In genomic region chr17:42514867-42515266, GRCh38 we compare ENCODE assay signal across 25 cellular contexts. TPM values are rescaled to one million over a fixed set of nuclear protein-coding genes. Genes with fewer than 3 reads are reported as not detected.
DNase-seq lines count a peak whose midpoint lies in the region; ATAC-seq, FAIRE-seq and TF ChIP-seq lines count a peak whose summit lies in the region.
"Had no signal": no experiment of that assay in that cellular context is flagged by ENCODE, and none has a peak within 500 bp of the region (broad histone marks: within the 10 kb centered on the region; RNA-seq: fewer than 3 reads in every experiment).

No MANE protein-coding gene starts in this region.

- H3K4me3 Mint-ChIP-seq in chondrocyte (ENCODE audit: unreplicated experiment) = no peak overlapping the region
- H3K4me3 Mint-ChIP-seq in nephron progenitor cell = no peak overlapping the region
- H3K4me3 Mint-ChIP-seq: naive thymus-derived CD4-positive, alpha-beta T cell had no signal

- H3K18ac ChIP-seq in IMR-90 (ENCODE audit: low read depth, low read length) = no peak overlapping the region; the same call in 1 of the 2 replicates

- no CpG with 5 or more reads among the region's 8 CpGs for WGBS in IMR-90 (ENCODE audit: extremely low coverage in 2 of 2, insufficient read length in 1 of 2), 2 experiments
- WGBS in testis, 2 donors = 46 to 69% methylated on average over 8 of the region's 8 CpGs
- over 99% methylated on average over 8 of the region's 8 CpGs for WGBS in HepG2 (ENCODE audit: low lambda C conversion rate)

- no peak overlapping the region for H3K56ac ChIP-seq in IMR-90 (ENCODE audit: extremely low read depth, insufficient read depth, low read length)

- H2AK9ac ChIP-seq in IMR-90 (replicated peaks; ENCODE audit: low read depth, low read length, poor library complexity) = peak overlapping the region; percentile 51

- no peak overlapping the region for H2BK5ac ChIP-seq in IMR-90 (ENCODE audit: low read depth, low read length, poor library complexity, severe bottlenecking)

- no peak for TF ChIP-seq POLR2A in IMR-90 (IDR thresholded peaks at IDR 0.05; ENCODE audit: low read depth, low read length)
- no peak for TF ChIP-seq POLR2A in testis (IDR thresholded peaks at IDR 0.05)
- no peak for TF ChIP-seq POLR2A in HepG2 (IDR thresholded peaks at IDR 0.05; ENCODE audit: insufficient read depth in 1 of 2, low read depth in 2 of 2, low read length in 2 of 2)

- peak overlapping the region; percentile 45; the same call in 1 of the 2 replicates for H2AK5ac ChIP-seq in IMR-90 (ENCODE audit: low read depth, low read length)

- CTCF ChIA-PET in IMR-90 (lab: Yijun Ruan, JAX) = no interaction called here
- CTCF ChIA-PET in HepG2 (lab: Yijun Ruan, JAX; ENCODE audit: low intra/inter-chr PET ratio, low total read pairs) = no interaction called here

- no peak overlapping the region for H4K5ac ChIP-seq in IMR-90 (ENCODE audit: low read depth, low read length)

- POLR2A ChIA-PET in IMR-90 (lab: Charles Lee; ENCODE audit: unreplicated experiment) = no interaction called here
- POLR2A ChIA-PET in HepG2 (lab: Yijun Ruan, JAX) = no interaction called here

- DNase-seq in IMR-90 (no peak), chondrocyte (ENCODE audit: low spot score) (peak; percentile 25), nephron progenitor cell (no peak), testis (peak; percentile 51), HepG2 (ENCODE audit: low spot score) (no peak), EL (no peak)
- DNase-seq: activated CD4-positive, alpha-beta T cell treated with anti-CD3 and anti-CD28 coated beads for 4 hours; activated naive CD4-positive, alpha-beta T cell treated with Interleukin-2 at 50 U/mL for 16 hours; activated T-cell treated with anti-CD3 and anti-CD28 coated beads, Interleukin-2, amount 50 U/mL, for 48 hours; C1 segment of cervical spinal cord; glutamatergic neuron; mesendoderm; naive thymus-derived CD4-positive, alpha-beta T cell; NCI-H1105; NCI-H2029; NCI-H69; right lobe of liver; T-helper 2 cell had no signal

- peak overlapping the region; percentile 47; the same call in 1 of the 2 replicates for H3K4ac ChIP-seq in IMR-90 (ENCODE audit: low read depth, low read length)

- intact Hi-C loops in IMR-90 (cut with micrococcal nuclease) = loop anchor here (5.0 kb wide), 1 partner anchor 108 kb away; no protein-coding TSS in a partner anchor
- intact Hi-C loops in testis (cut with DNase I; ENCODE audit: low total_unique reads) = loop anchor here (5.0 kb wide), 1 partner anchor 193 kb away; no protein-coding TSS in a partner anchor
- intact Hi-C loops in HepG2 (cut with micrococcal nuclease; ENCODE audit: unreplicated experiment) = no loop called here

- H3K27ac Mint-ChIP-seq in chondrocyte (ENCODE audit: unreplicated experiment) (peak overlapping the region; percentile 25), nephron progenitor cell (peak overlapping the region; percentile 34)
- H3K27ac Mint-ChIP-seq: naive thymus-derived CD4-positive, alpha-beta T cell had no signal

- H3K9ac ChIP-seq in IMR-90 (ENCODE audit: low read depth, low read length) (no peak overlapping the region), HepG2 (ENCODE audit: insufficient read depth, low read depth, low read length) (no peak overlapping the region)
- H3K9ac ChIP-seq: parathyroid adenoma had no signal

- no peaks in the 10 kb centered on the region for H3K27me3 Mint-ChIP-seq in chondrocyte (ENCODE audit: low read depth)
- peaks cover 7% of the 10 kb centered on the region for H3K27me3 Mint-ChIP-seq in nephron progenitor cell (ENCODE audit: low read depth, poor library complexity)
- H3K27me3 Mint-ChIP-seq: naive thymus-derived CD4-positive, alpha-beta T cell had no signal

- 0 out of 2 replicates have a peak overlapping the region, but pooled peaks have one; percentile 12 for H2BK20ac ChIP-seq in IMR-90 (ENCODE audit: low read depth, low read length)

- H3K79me1 ChIP-seq in IMR-90 (ENCODE audit: low read depth in 1 of 2, low read length in 2 of 2) = peaks cover 0 to 43% of the 10 kb centered on the region in 2 experiments; a peak in 2 of 4 replicates

- H3K36me3 ChIP-seq in IMR-90 (ENCODE audit: control insufficient read depth, insufficient read depth, low read length) (peaks cover 6% of the 10 kb centered on the region), testis (ENCODE audit: low read depth, missing control alignments) (no peaks in the 10 kb centered on the region), HepG2 (replicated peaks in 1 of 2; ENCODE audit: control insufficient read depth in 1 of 2, insufficient read depth in 2 of 2, low read length in 2 of 2) (peaks cover 21 to 36% of the 10 kb centered on the region in 2 experiments)
- H3K36me3 ChIP-seq: cardiac muscle cell had no signal

- dilution Hi-C loops in IMR-90 (cut with HindIII; ENCODE audit: low sequenced_read_pairs, unreplicated experiment) = no loop called here

- no peak for FAIRE-seq in HepG2 (lab: Jason Lieb, UNC)
- FAIRE-seq: GM12891, H54, RCC 7860 had no signal

- H3K4me3 ChIP-seq in IMR-90 (ENCODE audit: insufficient read depth, low read depth, low read length) = no peak overlapping the region
- no peak overlapping the region for H3K4me3 ChIP-seq in testis
- no peak overlapping the region for H3K4me3 ChIP-seq in HepG2 (replicated peaks in 1 of 3; ENCODE audit: insufficient read depth in 1 of 3, low read depth in 2 of 3, low read length in 3 of 3)
- H3K4me3 ChIP-seq: cardiac muscle cell, right lobe of liver had no signal

- peaks cover 31% of the 10 kb centered on the region for H3K9me1 ChIP-seq in IMR-90 (ENCODE audit: insufficient read depth, low read length)

- H3K14ac ChIP-seq in IMR-90 (replicated peaks; ENCODE audit: low read depth, low read length) = no peak overlapping the region

- peak overlapping the region; percentile 59; the same call in 1 of the 2 replicates for H2BK120ac ChIP-seq in IMR-90 (ENCODE audit: low read depth, low read length)

- in situ Hi-C loops in IMR-90 (cut with MboI; ENCODE audit: low sequenced_read_pairs) = no loop called here
- in situ Hi-C loops in HepG2 (cut with HindIII; ENCODE audit: extremely low pct_ligation_motif_present, low pct_unique_long_range_greater_than_20kb) = loop anchor here (5.0 kb wide), 1 partner anchor 93 kb away; the partner anchor contains the start of gene CAVIN1

- no peak overlapping the region; the same call in 2 of the 3 replicates for H2BK15ac ChIP-seq in IMR-90 (ENCODE audit: low read depth, low read length)

- H3K9me3 Mint-ChIP-seq in chondrocyte (ENCODE audit: low read depth) = no peaks in the 10 kb centered on the region
- no peaks in the 10 kb centered on the region for H3K9me3 Mint-ChIP-seq in nephron progenitor cell
- H3K9me3 Mint-ChIP-seq: naive thymus-derived CD4-positive, alpha-beta T cell had no signal

- TF ChIP-seq RAD21 in IMR-90 (IDR thresholded peaks at IDR 0.05; ENCODE audit: low read length) (no peak), HepG2 (CRISPR knock-in tag; IDR thresholded peaks at IDR 0.05) (no peak)

- no peak for TF ChIP-seq CTCF in IMR-90 (conservative IDR thresholded peaks at IDR 0.05; ENCODE audit: low read depth, low read length)
- no peak for TF ChIP-seq CTCF in chondrocyte (IDR thresholded peaks at IDR 0.05)
- no peak for TF ChIP-seq CTCF in nephron progenitor cell (IDR thresholded peaks at IDR 0.05)
- no peak for TF ChIP-seq CTCF in testis (IDR thresholded peaks at IDR 0.05)
- TF ChIP-seq CTCF in HepG2 (CRISPR knock-in tag; IDR thresholded peaks at IDR 0.05) = no peak

- H3K4me2 ChIP-seq in IMR-90 (ENCODE audit: low read depth, low read length) (no peak overlapping the region), HepG2 (ENCODE audit: low read depth, low read length) (no peak overlapping the region)

- TF ChIP-seq EP300 in HepG2 (IDR thresholded peaks at IDR 0.05; ENCODE audit: low read depth in 2 of 2, low read length in 2 of 2) = no peak
- no peak for TF ChIP-seq EP300 in HepG2 (CRISPR knock-in tag; IDR thresholded peaks at IDR 0.05; ENCODE audit: borderline replicate concordance)

- H4K20me1 ChIP-seq in IMR-90 (ENCODE audit: insufficient read depth, low read length) (no peaks in the 10 kb centered on the region; the same call in 1 of the 2 replicates), HepG2 (ENCODE audit: insufficient read depth, low read length) (no peaks in the 10 kb centered on the region)

- H3K27ac ChIP-seq in IMR-90 (ENCODE audit: insufficient read depth, low read length) (no peak overlapping the region), testis (peak overlapping the region; percentile 71 to 93), HepG2 (ENCODE audit: extremely low read length, insufficient read depth, low read length) (no peak overlapping the region)
- H3K27ac ChIP-seq: cardiac muscle cell, HL-60, parathyroid adenoma, right lobe of liver had no signal

- no TSS peak for BruUV-seq in IMR-90 (replicated peaks; lab: Mats Ljungman, UMichigan)
- BruUV-seq in HepG2 (replicated peaks; lab: Mats Ljungman, UMichigan) = no TSS peak

- H4K8ac ChIP-seq in IMR-90 (ENCODE audit: low read depth in 2 of 2, low read length in 2 of 2) = no peak overlapping the region

- peaks cover 8% of the 10 kb centered on the region for H3K36me3 Mint-ChIP-seq in chondrocyte (ENCODE audit: low read depth)
- H3K36me3 Mint-ChIP-seq in nephron progenitor cell (ENCODE audit: low read depth) = peaks cover 24% of the 10 kb centered on the region

- H3K4me1 Mint-ChIP-seq in chondrocyte (ENCODE audit: low read depth) (peaks cover 50% of the 10 kb centered on the region), nephron progenitor cell (peaks cover 41% of the 10 kb centered on the region)

- H3K79me2 ChIP-seq in HepG2 (ENCODE audit: insufficient read depth, low read length) = no peaks in the 10 kb centered on the region
- H3K79me2 ChIP-seq: parathyroid adenoma had no signal

- peak overlapping the region; percentile 15; the same call in 1 of the 2 replicates for H4K91ac ChIP-seq in IMR-90 (ENCODE audit: insufficient read depth, low read depth, low read length)

- no peaks in the 10 kb centered on the region for H3K9me3 ChIP-seq in IMR-90 (ENCODE audit: control insufficient read depth, insufficient read depth, low read length)
- no peaks in the 10 kb centered on the region for H3K9me3 ChIP-seq in testis
- H3K9me3 ChIP-seq in HepG2 (ENCODE audit: low read length) = no peaks in the 10 kb centered on the region
- H3K9me3 ChIP-seq: right lobe of liver had no signal

- no peak overlapping the region for H2AFZ ChIP-seq in IMR-90 (replicated peaks; ENCODE audit: low read length, poor library complexity)
- H2AFZ ChIP-seq in HepG2 (ENCODE audit: low read length) = no peak overlapping the region
- H2AFZ ChIP-seq: parathyroid adenoma had no signal

- H3K27me3 ChIP-seq in IMR-90 (ENCODE audit: control insufficient read depth, insufficient read depth, low read length) = no peaks in the 10 kb centered on the region
- no peaks in the 10 kb centered on the region for H3K27me3 ChIP-seq in testis
- H3K27me3 ChIP-seq in HepG2 (ENCODE audit: control insufficient read depth in 1 of 2, insufficient read depth in 2 of 2, low read length in 2 of 2) = no peaks in the 10 kb centered on the region
- H3K27me3 ChIP-seq: cardiac muscle cell, right lobe of liver had no signal

- ATAC-seq in IMR-90 (ENCODE audit: low read depth) (no peak), HepG2 (no peak), GM18867 (IDR thresholded peaks at IDR 0.05; ENCODE audit: unreplicated experiment) (no peak)
- ATAC-seq: naive thymus-derived CD4-positive, alpha-beta T cell; right lobe of liver had no signal

- no peak overlapping the region for H3K23ac ChIP-seq in IMR-90 (ENCODE audit: low read depth, low read length)

- H3K4me1 ChIP-seq in IMR-90 (ENCODE audit: control insufficient read depth, insufficient read depth, low read length) (peaks cover 56% of the 10 kb centered on the region), testis (peaks cover 75% of the 10 kb centered on the region), HepG2 (ENCODE audit: insufficient read depth, low read length) (peaks cover 34% of the 10 kb centered on the region)

RNA-seq across cellular contexts. Expression of gene NAGLU, which starts 21.2 kb away (rescaled TPM):
- 6.5 and 7.5 TPM in 2 replicates for total RNA-seq in IMR-90 (2012; rRNA removed)
- polyA plus RNA-seq in IMR-90 (2012; rRNA removed) = 29.2 TPM in 2 replicates
- 17.3 and 46.5 TPM in 2 replicates for polyA plus RNA-seq in IMR-90 (2012; cell fraction: cytosol; rRNA removed)
- 42.7 and 138 TPM in 2 replicates for polyA plus RNA-seq in IMR-90 (2012; cell fraction: nucleus; rRNA removed; ENCODE audit: low replicate concordance)
- 64.5 to 68.7 TPM (median 66.4 TPM) in 3 replicates for total RNA-seq in chondrocyte
- total RNA-seq in testis = 10 to 100 TPM; 37.6 to 40.6 TPM
- 18.9 TPM for polyA plus RNA-seq in testis (ENCODE audit: insufficient read depth, low read depth, low replicate concordance)
- total RNA-seq in HepG2 (2016; rRNA removed; fragmentation: Illumina TruSeq; extraction: Trizol) = 13.1 and 40.1 TPM in 2 replicates
- 11.7 and 11.8 TPM in 2 replicates for total RNA-seq in HepG2 (2016; cell fraction: cytosol; rRNA removed; fragmentation: Illumina TruSeq; extraction: Trizol; ENCODE audit: low read depth)
- 11.6 and 40.3 TPM in 2 replicates for total RNA-seq in HepG2 (2016; cell fraction: insoluble cytoplasmic fraction; rRNA removed; fragmentation: Illumina TruSeq; extraction: Trizol)
- total RNA-seq in HepG2 (2016; cell fraction: membrane; rRNA removed; fragmentation: Illumina TruSeq; extraction: Trizol) = 16.4 and 17.9 TPM in 2 replicates
- 46.8 and 52.2 TPM in 2 replicates for total RNA-seq in HepG2 (2016; cell fraction: nucleus; rRNA removed; fragmentation: Illumina TruSeq; extraction: Trizol)
- polyA plus RNA-seq in HepG2 (2011; rRNA removed) = 28.2 and 29.4 TPM in 2 replicates
- 19.2 and 36.3 TPM in 2 replicates for polyA plus RNA-seq in HepG2 (2011; cell fraction: cytosol; rRNA removed)
- 76.6 and 98.9 TPM in 2 replicates for polyA plus RNA-seq in HepG2 (2011; cell fraction: nucleus; rRNA removed)
- polyA plus RNA-seq in HepG2 (2012) = 20.7 and 21.0 TPM in 2 replicates
- 8.0 and 8.6 TPM in 2 replicates for polyA plus RNA-seq in HepG2 (2016; cell fraction: cytosol; fragmentation: Illumina TruSeq; extraction: Trizol; ENCODE audit: low read depth)
- polyA plus RNA-seq in HepG2 (2016; cell fraction: insoluble cytoplasmic fraction; fragmentation: Illumina TruSeq; extraction: Trizol; ENCODE audit: low read depth) = 12.0 and 16.4 TPM in 2 replicates
- polyA plus RNA-seq in HepG2 (2016; cell fraction: membrane; fragmentation: Illumina TruSeq; extraction: Trizol; ENCODE audit: low read depth) = 11.8 and 12.2 TPM in 2 replicates
- 83.1 and 85.8 TPM in 2 replicates for polyA plus RNA-seq in HepG2 (2016; cell fraction: nucleus; fragmentation: Illumina TruSeq; extraction: Trizol; ENCODE audit: insufficient read depth, low read depth)
- polyA minus RNA-seq in HepG2 (2011; rRNA and poly(A)+ RNA removed; ENCODE audit: low replicate concordance) = 23.9 and 52.5 TPM in 2 replicates
- 17.1 and 17.5 TPM in 2 replicates for polyA minus RNA-seq in HepG2 (2011; cell fraction: cytosol; rRNA and poly(A)+ RNA removed)
- 31.7 and 32.4 TPM in 2 replicates for polyA minus RNA-seq in HepG2 (2011; cell fraction: nucleus; rRNA and poly(A)+ RNA removed)

RNA-seq across cellular contexts. Expression of gene HSD17B1, which starts 37.9 kb away (rescaled TPM):
- total RNA-seq in IMR-90 (2012; rRNA removed) (0.56 and 0.72 TPM in 2 replicates), chondrocyte (1.4 to 2.6 TPM (median 1.4 TPM) in 3 replicates), testis (10 to 100 TPM; 13.8 to 14.4 TPM), HepG2 (2016; rRNA removed; fragmentation: Illumina TruSeq; extraction: Trizol) (0.77 and 0.93 TPM in 2 replicates)
- polyA plus RNA-seq in IMR-90 (2012; rRNA removed) (1.4 and 2.9 TPM in 2 replicates), testis (ENCODE audit: insufficient read depth, low read depth, low replicate concordance) (7.1 TPM), HepG2 (2011; rRNA removed) (0.34 and 0.54 TPM in 2 replicates)
- 1.4 and 2.6 TPM in 2 replicates for polyA plus RNA-seq in IMR-90 (2012; cell fraction: cytosol; rRNA removed)
- 1.5 and 3.3 TPM in 2 replicates for polyA plus RNA-seq in IMR-90 (2012; cell fraction: nucleus; rRNA removed; ENCODE audit: low replicate concordance)
- 0.88 and 1.6 TPM in 2 replicates for total RNA-seq in HepG2 (2016; cell fraction: cytosol; rRNA removed; fragmentation: Illumina TruSeq; extraction: Trizol; ENCODE audit: low read depth)
- total RNA-seq in HepG2 (2016; cell fraction: insoluble cytoplasmic fraction; rRNA removed; fragmentation: Illumina TruSeq; extraction: Trizol) = 1.00 and 1.1 TPM in 2 replicates
- 0.71 and 0.90 TPM in 2 replicates for total RNA-seq in HepG2 (2016; cell fraction: membrane; rRNA removed; fragmentation: Illumina TruSeq; extraction: Trizol)
- total RNA-seq in HepG2 (2016; cell fraction: nucleus; rRNA removed; fragmentation: Illumina TruSeq; extraction: Trizol) = 0.53 and 1.1 TPM in 2 replicates
- 0.22 and 0.75 TPM in 2 replicates for polyA plus RNA-seq in HepG2 (2011; cell fraction: cytosol; rRNA removed)
- 2.1 and 2.9 TPM in 2 replicates for polyA plus RNA-seq in HepG2 (2011; cell fraction: nucleus; rRNA removed)
- 3.1 and 4.6 TPM in 2 replicates for polyA plus RNA-seq in HepG2 (2012)
- 0.66 and 0.93 TPM in 2 replicates for polyA plus RNA-seq in HepG2 (2016; cell fraction: cytosol; fragmentation: Illumina TruSeq; extraction: Trizol; ENCODE audit: low read depth)
- 0.40 and 0.55 TPM in 2 replicates for polyA plus RNA-seq in HepG2 (2016; cell fraction: insoluble cytoplasmic fraction; fragmentation: Illumina TruSeq; extraction: Trizol; ENCODE audit: low read depth)
- 0.49 TPM in 2 replicates for polyA plus RNA-seq in HepG2 (2016; cell fraction: membrane; fragmentation: Illumina TruSeq; extraction: Trizol; ENCODE audit: low read depth)
- polyA plus RNA-seq in HepG2 (2016; cell fraction: nucleus; fragmentation: Illumina TruSeq; extraction: Trizol; ENCODE audit: insufficient read depth, low read depth) = 1.3 and 1.4 TPM in 2 replicates
- polyA minus RNA-seq in HepG2 (2011; rRNA and poly(A)+ RNA removed; ENCODE audit: low replicate concordance) = 0.94 and 1.4 TPM in 2 replicates
- 0.62 and 0.89 TPM in 2 replicates for polyA minus RNA-seq in HepG2 (2011; cell fraction: cytosol; rRNA and poly(A)+ RNA removed)
- 1.2 and 1.3 TPM in 2 replicates for polyA minus RNA-seq in HepG2 (2011; cell fraction: nucleus; rRNA and poly(A)+ RNA removed)

RNA-seq across cellular contexts. Expression of gene COASY, which starts 47.1 kb away (rescaled TPM):
- total RNA-seq in IMR-90 (2012; rRNA removed) (9.7 and 10.6 TPM in 2 replicates), chondrocyte (31.2 to 57.3 TPM (median 37.1 TPM) in 3 replicates), testis (10 to 100 TPM; 52.8 to 68.5 TPM), HepG2 (2016; rRNA removed; fragmentation: Illumina TruSeq; extraction: Trizol) (90.7 and 115 TPM in 2 replicates)
- polyA plus RNA-seq in IMR-90 (2012; rRNA removed) (44.0 and 46.6 TPM in 2 replicates), testis (ENCODE audit: insufficient read depth, low read depth, low replicate concordance) (103 TPM), HepG2 (2011; rRNA removed) (125 and 158 TPM in 2 replicates)
- 32.3 and 40.6 TPM in 2 replicates for polyA plus RNA-seq in IMR-90 (2012; cell fraction: cytosol; rRNA removed)
- 76.9 and 130 TPM in 2 replicates for polyA plus RNA-seq in IMR-90 (2012; cell fraction: nucleus; rRNA removed; ENCODE audit: low replicate concordance)
- total RNA-seq in HepG2 (2016; cell fraction: cytosol; rRNA removed; fragmentation: Illumina TruSeq; extraction: Trizol; ENCODE audit: low read depth) = 22.2 and 24.7 TPM in 2 replicates
- total RNA-seq in HepG2 (2016; cell fraction: insoluble cytoplasmic fraction; rRNA removed; fragmentation: Illumina TruSeq; extraction: Trizol) = 99.1 and 105 TPM in 2 replicates
- 64.5 and 68.5 TPM in 2 replicates for total RNA-seq in HepG2 (2016; cell fraction: membrane; rRNA removed; fragmentation: Illumina TruSeq; extraction: Trizol)
- total RNA-seq in HepG2 (2016; cell fraction: nucleus; rRNA removed; fragmentation: Illumina TruSeq; extraction: Trizol) = 102 and 126 TPM in 2 replicates
- polyA plus RNA-seq in HepG2 (2011; cell fraction: cytosol; rRNA removed) = 60.6 and 76.3 TPM in 2 replicates
- 464 and 551 TPM in 2 replicates for polyA plus RNA-seq in HepG2 (2011; cell fraction: nucleus; rRNA removed)
- polyA plus RNA-seq in HepG2 (2012) = 189 and 231 TPM in 2 replicates
- polyA plus RNA-seq in HepG2 (2016; cell fraction: cytosol; fragmentation: Illumina TruSeq; extraction: Trizol; ENCODE audit: low read depth) = 24.2 and 25.6 TPM in 2 replicates
- polyA plus RNA-seq in HepG2 (2016; cell fraction: insoluble cytoplasmic fraction; fragmentation: Illumina TruSeq; extraction: Trizol; ENCODE audit: low read depth) = 120 and 149 TPM in 2 replicates
- 59.9 and 61.3 TPM in 2 replicates for polyA plus RNA-seq in HepG2 (2016; cell fraction: membrane; fragmentation: Illumina TruSeq; extraction: Trizol; ENCODE audit: low read depth)
- polyA plus RNA-seq in HepG2 (2016; cell fraction: nucleus; fragmentation: Illumina TruSeq; extraction: Trizol; ENCODE audit: insufficient read depth, low read depth) = 256 and 260 TPM in 2 replicates
- 127 and 141 TPM in 2 replicates for polyA minus RNA-seq in HepG2 (2011; rRNA and poly(A)+ RNA removed; ENCODE audit: low replicate concordance)
- 69.1 and 69.4 TPM in 2 replicates for polyA minus RNA-seq in HepG2 (2011; cell fraction: cytosol; rRNA and poly(A)+ RNA removed)
- 69.1 and 80.1 TPM in 2 replicates for polyA minus RNA-seq in HepG2 (2011; cell fraction: nucleus; rRNA and poly(A)+ RNA removed)

RNA-seq across cellular contexts. Expression of gene MLX, which starts 52.0 kb away (rescaled TPM):
- total RNA-seq in IMR-90 (2012; rRNA removed) (37.5 and 37.8 TPM in 2 replicates), chondrocyte (30.1 to 37.0 TPM (median 30.3 TPM) in 3 replicates), testis (10 to 100 TPM; 27.6 to 38.6 TPM), HepG2 (2016; rRNA removed; fragmentation: Illumina TruSeq; extraction: Trizol) (38.9 and 40.2 TPM in 2 replicates)
- polyA plus RNA-seq in IMR-90 (2012; rRNA removed) (45.5 and 45.6 TPM in 2 replicates), testis (ENCODE audit: insufficient read depth, low read depth, low replicate concordance) (26.7 TPM), HepG2 (2011; rRNA removed) (74.4 and 85.4 TPM in 2 replicates)
- 17.2 and 19.2 TPM in 2 replicates for polyA plus RNA-seq in IMR-90 (2012; cell fraction: cytosol; rRNA removed)
- polyA plus RNA-seq in IMR-90 (2012; cell fraction: nucleus; rRNA removed; ENCODE audit: low replicate concordance) = 115 and 123 TPM in 2 replicates
- 28.0 and 30.5 TPM in 2 replicates for total RNA-seq in HepG2 (2016; cell fraction: cytosol; rRNA removed; fragmentation: Illumina TruSeq; extraction: Trizol; ENCODE audit: low read depth)
- total RNA-seq in HepG2 (2016; cell fraction: insoluble cytoplasmic fraction; rRNA removed; fragmentation: Illumina TruSeq; extraction: Trizol) = 37.2 and 39.5 TPM in 2 replicates
- total RNA-seq in HepG2 (2016; cell fraction: membrane; rRNA removed; fragmentation: Illumina TruSeq; extraction: Trizol) = 34.6 and 39.3 TPM in 2 replicates
- 34.5 and 44.1 TPM in 2 replicates for total RNA-seq in HepG2 (2016; cell fraction: nucleus; rRNA removed; fragmentation: Illumina TruSeq; extraction: Trizol)
- polyA plus RNA-seq in HepG2 (2011; cell fraction: cytosol; rRNA removed) = 53.2 and 55.1 TPM in 2 replicates
- 173 and 195 TPM in 2 replicates for polyA plus RNA-seq in HepG2 (2011; cell fraction: nucleus; rRNA removed)
- polyA plus RNA-seq in HepG2 (2012) = 41.9 and 49.7 TPM in 2 replicates
- polyA plus RNA-seq in HepG2 (2016; cell fraction: cytosol; fragmentation: Illumina TruSeq; extraction: Trizol; ENCODE audit: low read depth) = 14.9 and 18.6 TPM in 2 replicates
- 55.1 and 57.7 TPM in 2 replicates for polyA plus RNA-seq in HepG2 (2016; cell fraction: insoluble cytoplasmic fraction; fragmentation: Illumina TruSeq; extraction: Trizol; ENCODE audit: low read depth)
- polyA plus RNA-seq in HepG2 (2016; cell fraction: membrane; fragmentation: Illumina TruSeq; extraction: Trizol; ENCODE audit: low read depth) = 24.6 and 25.0 TPM in 2 replicates
- polyA plus RNA-seq in HepG2 (2016; cell fraction: nucleus; fragmentation: Illumina TruSeq; extraction: Trizol; ENCODE audit: insufficient read depth, low read depth) = 99.9 and 109 TPM in 2 replicates
- polyA minus RNA-seq in HepG2 (2011; rRNA and poly(A)+ RNA removed; ENCODE audit: low replicate concordance) = 81.6 and 104 TPM in 2 replicates
- polyA minus RNA-seq in HepG2 (2011; cell fraction: cytosol; rRNA and poly(A)+ RNA removed) = 29.7 and 33.3 TPM in 2 replicates
- 50.6 and 76.5 TPM in 2 replicates for polyA minus RNA-seq in HepG2 (2011; cell fraction: nucleus; rRNA and poly(A)+ RNA removed)

RNA-seq across cellular contexts. Expression of gene ATP6V0A1, which starts 56.2 kb away (rescaled TPM):
- total RNA-seq in IMR-90 (2012; rRNA removed) (18.8 and 23.6 TPM in 2 replicates), chondrocyte (49.9 to 63.4 TPM (median 61.3 TPM) in 3 replicates), testis (100 to 1,000 TPM; 131 to 143 TPM), HepG2 (2016; rRNA removed; fragmentation: Illumina TruSeq; extraction: Trizol) (15.9 and 27.9 TPM in 2 replicates)
- polyA plus RNA-seq in IMR-90 (2012; rRNA removed) (34.0 and 36.2 TPM in 2 replicates), testis (ENCODE audit: insufficient read depth, low read depth, low replicate concordance) (89.9 TPM), HepG2 (2011; rRNA removed) (54.1 and 59.7 TPM in 2 replicates)
- polyA plus RNA-seq in IMR-90 (2012; cell fraction: cytosol; rRNA removed) = 24.2 and 40.8 TPM in 2 replicates
- polyA plus RNA-seq in IMR-90 (2012; cell fraction: nucleus; rRNA removed; ENCODE audit: low replicate concordance) = 174 and 188 TPM in 2 replicates
- 18.7 and 19.7 TPM in 2 replicates for total RNA-seq in HepG2 (2016; cell fraction: cytosol; rRNA removed; fragmentation: Illumina TruSeq; extraction: Trizol; ENCODE audit: low read depth)
- total RNA-seq in HepG2 (2016; cell fraction: insoluble cytoplasmic fraction; rRNA removed; fragmentation: Illumina TruSeq; extraction: Trizol) = 11.1 and 28.3 TPM in 2 replicates
- total RNA-seq in HepG2 (2016; cell fraction: membrane; rRNA removed; fragmentation: Illumina TruSeq; extraction: Trizol) = 8.0 and 9.2 TPM in 2 replicates
- 55.4 and 63.9 TPM in 2 replicates for total RNA-seq in HepG2 (2016; cell fraction: nucleus; rRNA removed; fragmentation: Illumina TruSeq; extraction: Trizol)
- polyA plus RNA-seq in HepG2 (2011; cell fraction: cytosol; rRNA removed) = 29.1 and 30.2 TPM in 2 replicates
- polyA plus RNA-seq in HepG2 (2011; cell fraction: nucleus; rRNA removed) = 196 and 208 TPM in 2 replicates
- 32.3 and 37.4 TPM in 2 replicates for polyA plus RNA-seq in HepG2 (2012)
- 1.8 and 3.2 TPM in 2 replicates for polyA plus RNA-seq in HepG2 (2016; cell fraction: cytosol; fragmentation: Illumina TruSeq; extraction: Trizol; ENCODE audit: low read depth)
- 9.4 and 10.0 TPM in 2 replicates for polyA plus RNA-seq in HepG2 (2016; cell fraction: insoluble cytoplasmic fraction; fragmentation: Illumina TruSeq; extraction: Trizol; ENCODE audit: low read depth)
- 6.0 and 6.9 TPM in 2 replicates for polyA plus RNA-seq in HepG2 (2016; cell fraction: membrane; fragmentation: Illumina TruSeq; extraction: Trizol; ENCODE audit: low read depth)
- polyA plus RNA-seq in HepG2 (2016; cell fraction: nucleus; fragmentation: Illumina TruSeq; extraction: Trizol; ENCODE audit: insufficient read depth, low read depth) = 74.0 and 74.7 TPM in 2 replicates
- 143 and 163 TPM in 2 replicates for polyA minus RNA-seq in HepG2 (2011; rRNA and poly(A)+ RNA removed; ENCODE audit: low replicate concordance)
- 30.3 and 36.7 TPM in 2 replicates for polyA minus RNA-seq in HepG2 (2011; cell fraction: cytosol; rRNA and poly(A)+ RNA removed)
- 158 and 184 TPM in 2 replicates for polyA minus RNA-seq in HepG2 (2011; cell fraction: nucleus; rRNA and poly(A)+ RNA removed)

Comparison
In these comparisons a context has a peak if more than half of its experiments do, and no peak if none do; other contexts are left out.
1. DNase-seq: peak in chondrocyte (single experiment) and testis (single experiment); none in IMR-90 (single experiment), nephron progenitor cell (single experiment), HepG2 (single experiment) and EL (single experiment).
2. H3K27ac ChIP-seq: peak in testis (2 of 2); none in IMR-90 (single experiment) and HepG2 (single experiment).